Comparison of ENCODE assay signal across 19 cellular contexts in the genomic region with DNA sequence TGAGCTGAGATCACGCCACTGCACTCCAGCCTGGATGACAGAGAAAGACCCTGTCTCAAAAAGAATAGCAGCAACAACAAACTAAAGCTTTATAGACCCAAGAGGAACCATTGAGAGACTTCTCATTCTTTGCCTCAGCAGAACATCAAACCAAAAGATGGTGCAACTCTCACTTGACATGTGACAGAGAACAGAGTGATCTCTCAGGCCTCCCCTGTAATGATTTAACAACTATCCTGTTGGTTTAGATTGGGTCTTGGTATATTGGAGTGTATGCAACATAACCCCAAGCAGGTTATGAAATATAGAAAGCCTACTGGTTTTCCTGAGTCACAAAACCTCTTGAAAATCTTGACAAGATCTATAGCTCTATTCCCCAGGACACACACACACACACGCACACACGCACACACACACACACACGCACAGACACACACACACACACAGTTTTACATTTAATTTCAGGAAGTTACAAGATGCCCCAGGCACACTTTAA. TPM values are rescaled to one million over a fixed set of nuclear protein-coding genes. Genes with fewer than 3 reads are reported as not detected.
DNase-seq lines count a peak whose midpoint lies in the region; ATAC-seq and TF ChIP-seq lines count a peak whose summit lies in the region.
"Had no signal": no experiment of that assay in that cellular context is flagged by ENCODE, and none has a peak within 500 bp of the region (broad histone marks: within the 10 kb centered on the region; RNA-seq: fewer than 3 reads in every experiment).

No MANE protein-coding gene starts in this region.

- DNase-seq in left ventricle myocardium inferior (no peak), heart left ventricle (no peak), NOMO-1 (lab: John Stamatoyannopoulos, UW; ENCODE audit: unreplicated experiment in 2 of 2) (peak; percentile 51 to 76), SKM-1 treated with dmso at 0.1 percent for 144 hours (lab: John Stamatoyannopoulos, UW; ENCODE audit: unreplicated experiment) (peak; percentile 51), upper lobe of right lung (no peak), NCI-H345 (lab: John Stamatoyannopoulos, UW) (no peak), NCI-H2171 (lab: John Stamatoyannopoulos, UW) (no peak), HPDE6-E6E7 (ENCODE audit: extremely low spot score) (no peak)
- DNase-seq: CD4-positive, CD25-positive, alpha-beta regulatory T cell; KBM-7; NCI-H1092 treated with DMSO at 0.1 percent for 48 hours; NCI-H1436; NCI-H187 treated with DMSO at 0.1 percent for 48 hours; NCI-H446 treated with DMSO at 0.1 percent for 48 hours; NCI-H526; NCI-H82; NK-92 treated with Interleukin-12 subunit alpha and Interleukin-12 subunit beta, amount 100 ng/mL, for 24 hours had no signal

- no peaks in the 10 kb centered on the region for H3K27me3 ChIP-seq in left ventricle myocardium inferior (ENCODE audit: low read depth)
- no peaks in the 10 kb centered on the region for H3K27me3 ChIP-seq in heart left ventricle
- H3K27me3 ChIP-seq in upper lobe of right lung, result no peaks in the 10 kb centered on the region

- H3K4me3 ChIP-seq in left ventricle myocardium inferior (no peak overlapping the region), heart left ventricle (no peak overlapping the region), upper lobe of right lung (no peak overlapping the region)

- H3K27ac ChIP-seq in left ventricle myocardium inferior (replicated peaks) (peak overlapping the region; percentile 19), heart left ventricle (no peak overlapping the region), upper lobe of right lung (no peak overlapping the region)

- no peak for TF ChIP-seq POLR2A in heart left ventricle (IDR thresholded peaks at IDR 0.05)

- intact Hi-C loops in left ventricle myocardium inferior (cut with micrococcal nuclease), result no loop called here
- intact Hi-C loops in heart left ventricle (cut with DNase I), result loop anchor here in 5 of 10 donors (10.0 kb wide), 4 partner anchors 378 to 698 kb away; partner anchors contain the start of gene GNPDA1 (in 1 of the 5)
- intact Hi-C loops in upper lobe of right lung (cut with DNase I), result no loop called here

- WGBS in heart left ventricle, 4 donors, result 80 to 96% (median 88%) methylated on average over 4 of the region's 4 CpGs

- no peak for ATAC-seq in heart left ventricle
- ATAC-seq in upper lobe of right lung, result peak; percentile 84

- H3K9me3 ChIP-seq in left ventricle myocardium inferior (replicated peaks), result no peaks in the 10 kb centered on the region
- H3K9me3 ChIP-seq in heart left ventricle, result no peaks in the 10 kb centered on the region
- no peaks in the 10 kb centered on the region for H3K9me3 ChIP-seq in upper lobe of right lung

- H3K4me1 ChIP-seq in left ventricle myocardium inferior (peaks cover 74% of the 10 kb centered on the region), heart left ventricle (peaks cover 0 to 68% (median 30%) of the 10 kb centered on the region in 12 donors), upper lobe of right lung (peaks cover 7% of the 10 kb centered on the region)

- H3K36me3 ChIP-seq in left ventricle myocardium inferior (no peaks in the 10 kb centered on the region), heart left ventricle (no peaks in the 10 kb centered on the region), upper lobe of right lung (no peaks in the 10 kb centered on the region)

- TF ChIP-seq CTCF in left ventricle myocardium inferior (IDR thresholded peaks at IDR 0.05; ENCODE audit: borderline replicate concordance) (no peak), heart left ventricle (IDR thresholded peaks at IDR 0.05) (no peak), upper lobe of right lung (IDR thresholded peaks at IDR 0.05) (no peak)

RNA-seq across cellular contexts. Expression of gene FGF1, which starts 6.4 kb away (rescaled TPM):
- total RNA-seq in left ventricle myocardium inferior (59.9 TPM), heart left ventricle (10 to 100 TPM; 41.2 to 74.7 (median 50.5) TPM), upper lobe of right lung (1.8 TPM)
- 10 to 100 TPM in 1 of 2 donors, 1 to 10 TPM in 1; 8.7 to 22.4 TPM for polyA plus RNA-seq in heart left ventricle
- total RNA-seq: CD4-positive, CD25-positive, alpha-beta regulatory T cell; SK-MEL-5; T-helper 1 cell treated with Interleukin-12 subunit alpha and Interleukin-12 subunit beta and Interleukin-4 antibody, amounts not matched to agents 30 ng/mL and 1 ng/mL, for 36 hours had no signal
- polyA plus RNA-seq: CD4-positive, CD25-positive, alpha-beta regulatory T cell had no signal

Comparison
In these comparisons a context has a peak if more than half of its experiments do, and no peak if none do; other contexts are left out.
1. DNase-seq: peak in NOMO-1 (2 of 2) and SKM-1 treated with dmso at 0.1 percent for 144 hours (single experiment); none in left ventricle myocardium inferior (single experiment), heart left ventricle (0 of 5), upper lobe of right lung (single experiment), NCI-H345 (single experiment), NCI-H2171 (single experiment) and HPDE6-E6E7 (single experiment).
2. RNA of gene FGF1, which starts 6.4 kb away (total RNA-seq): 59.9 TPM in left ventricle myocardium inferior (single experiment) and 41.2 to 74.7 TPM in heart left ventricle; 1.8 TPM in upper lobe of right lung (single experiment); every median in the first group is over 10 times any median in the second.